21 cellular contexts compared by ENCODE assay signal in genomic region chr2:28692411-28692810, GRCh38. TPM values are rescaled to one million over a fixed set of nuclear protein-coding genes. Genes with fewer than 3 reads are reported as not detected.
DNase-seq lines count a peak whose midpoint lies in the region; TF ChIP-seq lines count a peak whose summit lies in the region.
"Had no signal": no experiment of that assay in that cellular context is flagged by ENCODE, and none has a peak within 500 bp of the region (broad histone marks: within the 10 kb centered on the region; RNA-seq: fewer than 3 reads in every experiment).

No MANE protein-coding gene starts in this region.

- H3K79me2 ChIP-seq in hepatocyte (no peaks in the 10 kb centered on the region), parathyroid adenoma (no peaks in the 10 kb centered on the region)

- H3K4me1 ChIP-seq in hepatocyte (ENCODE audit: insufficient read depth) = peaks cover 30% of the 10 kb centered on the region
- H3K4me1 ChIP-seq in parathyroid adenoma = peaks cover 22% of the 10 kb centered on the region
- H3K4me1 ChIP-seq in tibial nerve = peaks cover 0 to 7% (median 0%) of the 10 kb centered on the region in 4 donors

- no peaks in the 10 kb centered on the region for H3K9me2 ChIP-seq in hepatocyte (replicated peaks; ENCODE audit: insufficient read depth)

- peak; percentile 41 for DNase-seq in DMS53 (lab: John Stamatoyannopoulos, UW)
- no peak for DNase-seq in DMS53 treated with DMSO at 0.1 percent for 48 hours (lab: John Stamatoyannopoulos, UW; ENCODE audit: unreplicated experiment)
- DNase-seq in SW480 (ENCODE audit: low spot score) = peak; percentile 29
- no peak for DNase-seq in hepatocyte (ENCODE audit: low spot score)
- DNase-seq in islet precursor cell = no peak
- DNase-seq in tibial nerve (ENCODE audit: low spot score in 2 of 2) = no peak
- no peak for DNase-seq in NCI-H2171 (lab: John Stamatoyannopoulos, UW)
- DNase-seq: activated CD4-positive, alpha-beta T cell treated with anti-CD3 and anti-CD28 coated beads, Interleukin-2, amount 50 U/mL, for 4 hours; activated naive CD4-positive, alpha-beta T cell; activated T-cell treated with anti-CD3 and anti-CD28 coated beads, Interleukin-2, amount 50 U/mL, for 72 hours; Calu3; NCI-H1436 treated with DMSO at 0.1 percent for 48 hours; NCI-H446 treated with DMSO at 0.1 percent for 48 hours; NCI-H774; stimulated activated CD4-positive, alpha-beta T cell treated with anti-CD3 and anti-CD28 coated beads, Interleukin-15, amount 100 ng/mL, for 24 hours; substantia nigra; T-helper 2 cell had no signal

- WGBS in hepatocyte (ENCODE audit: low lambda C conversion rate, missing lambda C conversion rate) = 95% methylated on average over 3 of the region's 3 CpGs
- 95 to 99% methylated on average over 3 of the region's 3 CpGs for WGBS in tibial nerve, 2 donors

- H2AFZ ChIP-seq in hepatocyte = no peak overlapping the region
- H2AFZ ChIP-seq in parathyroid adenoma = peak overlapping the region; percentile 48

- no peaks in the 10 kb centered on the region for H4K20me1 ChIP-seq in hepatocyte (ENCODE audit: insufficient read depth, poor library complexity, severe bottlenecking)

- H3K9me3 ChIP-seq in hepatocyte (ENCODE audit: low read depth) = no peaks in the 10 kb centered on the region
- H3K9me3 ChIP-seq in parathyroid adenoma (ENCODE audit: control insufficient read depth, low read length) = no peaks in the 10 kb centered on the region
- H3K9me3 ChIP-seq in tibial nerve = no peaks in the 10 kb centered on the region
- H3K9me3 ChIP-seq: gastroesophageal sphincter had no signal

- H3K4me2 ChIP-seq in hepatocyte (no peak overlapping the region), parathyroid adenoma (ENCODE audit: low read length) (no peak overlapping the region)

- TF ChIP-seq CTCF in hepatocyte (IDR thresholded peaks at IDR 0.05; ENCODE audit: poor library complexity) (no peak), parathyroid adenoma (IDR thresholded peaks at IDR 0.05) (no peak), tibial nerve (IDR thresholded peaks at IDR 0.05) (no peak)

- H3K36me3 ChIP-seq in hepatocyte (replicated peaks; ENCODE audit: insufficient read depth, low read depth) (no peaks in the 10 kb centered on the region), parathyroid adenoma (ENCODE audit: control insufficient read depth, insufficient read depth, low read length) (no peaks in the 10 kb centered on the region), tibial nerve (no peaks in the 10 kb centered on the region)
- H3K36me3 ChIP-seq: gastroesophageal sphincter had no signal

- H3K4me3 ChIP-seq in hepatocyte (no peak overlapping the region), parathyroid adenoma (ENCODE audit: low read depth, low read length) (no peak overlapping the region), tibial nerve (no peak overlapping the region)
- H3K4me3 ChIP-seq: gastroesophageal sphincter, GM23248 had no signal

- no peak for TF ChIP-seq EP300 in tibial nerve (IDR thresholded peaks at IDR 0.05)

- H3K27me3 ChIP-seq in hepatocyte (no peaks in the 10 kb centered on the region), parathyroid adenoma (ENCODE audit: control insufficient read depth, insufficient read depth, low read length) (no peaks in the 10 kb centered on the region), tibial nerve (no peaks in the 10 kb centered on the region)
- H3K27me3 ChIP-seq: gastroesophageal sphincter had no signal

- no peak for TF ChIP-seq POLR2A in tibial nerve (IDR thresholded peaks at IDR 0.05)

- H3K27ac ChIP-seq in hepatocyte = peak overlapping the region; percentile 6
- H3K27ac ChIP-seq in parathyroid adenoma = no peak overlapping the region
- H3K27ac ChIP-seq in tibial nerve = no peak overlapping the region
- H3K27ac ChIP-seq: 22Rv1, gastroesophageal sphincter, GM23248 had no signal

- no peak overlapping the region for H3K9ac ChIP-seq in parathyroid adenoma
- H3K9ac ChIP-seq: GM23248 had no signal

RNA-seq across cellular contexts. Expression of gene PPP1CB, which starts 59.2 kb away (rescaled TPM):
- total RNA-seq in hepatocyte (250 and 269 TPM in 2 replicates), tibial nerve (100 to 1,000 TPM; 105 to 335 (median 230) TPM)
- 157 and 161 TPM in 2 replicates for polyA plus RNA-seq in hepatocyte

Comparison
In these comparisons a context has a peak if more than half of its experiments do, and no peak if none do; other contexts are left out.
1. DNase-seq: peak in DMS53 (single experiment) and SW480 (single experiment); none in DMS53 treated with DMSO at 0.1 percent for 48 hours (single experiment), hepatocyte (single experiment), islet precursor cell (single experiment), tibial nerve (0 of 2) and NCI-H2171 (single experiment).